In the genomic region with DNA sequence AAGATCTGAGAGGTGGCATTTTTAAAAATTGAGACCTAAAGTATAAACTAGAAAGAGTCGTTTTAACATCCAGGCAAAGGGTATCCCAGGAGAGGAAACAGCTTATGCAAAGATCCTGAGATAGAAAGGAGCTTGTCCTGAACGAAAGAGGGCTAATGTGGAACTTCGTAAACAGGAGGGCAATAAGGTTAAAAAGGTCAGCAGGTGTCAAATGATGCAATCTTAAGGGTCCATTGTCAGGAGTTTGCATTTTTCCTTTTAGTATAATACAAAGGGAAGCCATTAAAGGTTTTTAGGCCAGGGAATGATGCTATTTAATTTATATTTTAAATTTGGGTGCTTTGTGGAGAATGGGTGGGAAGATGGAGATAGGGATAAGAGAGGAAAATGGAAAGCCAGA, we compare ENCODE assay signal across 27 cellular contexts.
"Had no signal": no experiment of that assay in that cellular context is flagged by ENCODE, and none has a peak within 500 bp of the region (broad histone marks: within the 10 kb centered on the region; RNA-seq: fewer than 3 reads in every experiment).

No MANE protein-coding gene starts in this region.

- H3K27me3 Mint-ChIP-seq: activated CD4-positive, alpha-beta memory T cell treated with anti-CD3 and anti-CD28 coated beads, Interleukin-2, amount 10 ng/mL, durations not matched to agents 7 days and 5 days; activated T-helper 17 cell treated with anti-CD3 and anti-CD28 coated beads, Interleukin-2, amount 50 U/mL, for 72 hours had no signal

- H3K9me3 Mint-ChIP-seq: activated CD4-positive, alpha-beta memory T cell treated with anti-CD3 and anti-CD28 coated beads, Interleukin-2, amount 10 ng/mL, durations not matched to agents 7 days and 5 days; activated T-helper 17 cell treated with anti-CD3 and anti-CD28 coated beads, Interleukin-2, amount 50 U/mL, for 72 hours had no signal

- DNase-seq: activated CD4-positive, alpha-beta memory T cell treated with anti-CD3 and anti-CD28 coated beads, Interleukin-2, amount 10 ng/mL, durations not matched to agents 7 days and 5 days; activated CD4-positive, alpha-beta T cell treated with anti-CD3 and anti-CD28 coated beads for 48 hours; activated CD4-positive, CD25-positive, alpha-beta regulatory T cell treated with anti-CD3 and anti-CD28 coated beads, Interleukin-2, amount 50 U/mL, for 72 hours; activated gamma-delta T cell treated with Interleukin-2 at 50 U/mL for 16 hours; activated naive CD4-positive, alpha-beta T cell treated with anti-CD3 and anti-CD28 coated beads, Interleukin-2, amount 50 U/mL, for 16 hours; activated T-cell treated with anti-CD3 and anti-CD28 coated beads for 4 hours; activated T-cell treated with anti-CD3 and anti-CD28 coated beads, Interleukin-2, amount 50 U/mL, for 48 hours; aorta; caudate nucleus; Kasumi-1; KBM-7; NCI-H1048; NCI-H146; NCI-H1930; NCI-H2171; NCI-H226; NCI-H526; NK-92 treated with Interleukin-12 subunit alpha and Interleukin-12 subunit beta, amount 100 ng/mL, for 24 hours; OCI-M1; Peyer's patch; Right ventricle myocardium superior; SW 1271 had no signal

- H3K4me3 Mint-ChIP-seq: activated CD4-positive, alpha-beta memory T cell treated with anti-CD3 and anti-CD28 coated beads, Interleukin-2, amount 10 ng/mL, durations not matched to agents 7 days and 5 days; activated T-helper 17 cell treated with anti-CD3 and anti-CD28 coated beads, Interleukin-2, amount 50 U/mL, for 72 hours had no signal

- ATAC-seq: activated T-helper 17 cell treated with anti-CD3 and anti-CD28 coated beads, Interleukin-2, amount 50 U/mL, for 72 hours; SK-N-SH treated with all-trans-retinoic acid at 6 μM for 48 hours had no signal

- H3K27me3 ChIP-seq: breast epithelium, Peyer's patch, SJSA1 had no signal

- H3K27ac Mint-ChIP-seq: activated CD4-positive, alpha-beta memory T cell treated with anti-CD3 and anti-CD28 coated beads, Interleukin-2, amount 10 ng/mL, durations not matched to agents 7 days and 5 days; activated T-helper 17 cell treated with anti-CD3 and anti-CD28 coated beads, Interleukin-2, amount 50 U/mL, for 72 hours had no signal

- H3K27ac ChIP-seq: breast epithelium, Peyer's patch, RWPE1, SJSA1 had no signal

- H3K4me1 ChIP-seq: breast epithelium had no signal

- H3K9me3 ChIP-seq: breast epithelium, Peyer's patch, SJSA1 had no signal

- H3K36me3 ChIP-seq: breast epithelium, Peyer's patch, SJSA1 had no signal

- H3K4me3 ChIP-seq: breast epithelium, Peyer's patch, SJSA1 had no signal
